16 cellular contexts compared by ENCODE assay signal in the genomic region with DNA sequence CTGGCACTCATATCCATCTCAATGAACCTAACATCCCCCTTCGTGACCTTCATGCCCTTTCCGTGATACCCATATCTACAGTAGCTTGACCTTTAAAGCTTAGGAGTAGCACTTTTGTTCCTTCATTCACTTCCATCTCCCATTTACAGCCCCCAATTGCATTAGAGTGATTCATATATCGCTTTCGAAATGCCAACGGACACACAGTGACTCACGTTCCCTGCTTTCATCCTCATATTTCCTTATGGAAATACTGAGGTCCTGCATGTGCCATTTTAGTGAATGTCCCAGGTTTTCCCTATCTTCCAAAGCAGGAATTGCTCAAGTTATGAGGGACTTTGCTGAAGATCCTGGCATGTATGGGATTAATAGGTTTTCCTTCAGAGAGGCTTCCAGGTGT.
DNase-seq lines count a peak whose midpoint lies in the region; ATAC-seq and FAIRE-seq lines count a peak whose summit lies in the region.
"Had no signal": no experiment of that assay in that cellular context is flagged by ENCODE, and none has a peak within 500 bp of the region (broad histone marks: within the 10 kb centered on the region; RNA-seq: fewer than 3 reads in every experiment).

No MANE protein-coding gene starts in this region.

- peak; percentile 94 for FAIRE-seq in HTR-8/SVneo (lab: Jason Lieb, UNC)

- peak; percentile 48 for DNase-seq in AG08395 (ENCODE audit: low spot score)
- DNase-seq in HTR-8/SVneo (ENCODE audit: insufficient read length, low spot score) = peak; percentile 59
- peak; percentile 41 for DNase-seq in amniotic stem cell (lab: John Stamatoyannopoulos, UW)
- DNase-seq in glomerular visceral epithelial cell (ENCODE audit: extremely low spot score) = peak; percentile 31
- no peak for DNase-seq in activated naive CD4-positive, alpha-beta T cell treated with Interleukin-2 at 50 U/mL for 16 hours
- DNase-seq in hippocampal formation (lab: John Stamatoyannopoulos, UW) = no peak
- DNase-seq: activated B cell treated with CpG ODN at 0.5 μM for 24 hours, AML-193, DND-41, endodermal cell, mesendoderm, NCI-H1694 treated with DMSO at 0.1 percent for 48 hours, NCI-H774, upper lobe of right lung had no signal

- ATAC-seq in GM21737 (IDR thresholded peaks at IDR 0.05; ENCODE audit: unreplicated experiment) (no peak), GM18502 (IDR thresholded peaks at IDR 0.05; ENCODE audit: poor library complexity, unreplicated experiment) (no peak)
- ATAC-seq: upper lobe of right lung had no signal

Comparison
In these comparisons a context has a peak if more than half of its experiments do, and no peak if none do; other contexts are left out.
1. DNase-seq: peak in AG08395 (single experiment), HTR-8/SVneo (single experiment), amniotic stem cell (single experiment) and glomerular visceral epithelial cell (single experiment); none in activated naive CD4-positive, alpha-beta T cell treated with Interleukin-2 at 50 U/mL for 16 hours (single experiment) and hippocampal formation (0 of 2).